Comparison of ENCODE assay signal across 27 cellular contexts in the genomic region with DNA sequence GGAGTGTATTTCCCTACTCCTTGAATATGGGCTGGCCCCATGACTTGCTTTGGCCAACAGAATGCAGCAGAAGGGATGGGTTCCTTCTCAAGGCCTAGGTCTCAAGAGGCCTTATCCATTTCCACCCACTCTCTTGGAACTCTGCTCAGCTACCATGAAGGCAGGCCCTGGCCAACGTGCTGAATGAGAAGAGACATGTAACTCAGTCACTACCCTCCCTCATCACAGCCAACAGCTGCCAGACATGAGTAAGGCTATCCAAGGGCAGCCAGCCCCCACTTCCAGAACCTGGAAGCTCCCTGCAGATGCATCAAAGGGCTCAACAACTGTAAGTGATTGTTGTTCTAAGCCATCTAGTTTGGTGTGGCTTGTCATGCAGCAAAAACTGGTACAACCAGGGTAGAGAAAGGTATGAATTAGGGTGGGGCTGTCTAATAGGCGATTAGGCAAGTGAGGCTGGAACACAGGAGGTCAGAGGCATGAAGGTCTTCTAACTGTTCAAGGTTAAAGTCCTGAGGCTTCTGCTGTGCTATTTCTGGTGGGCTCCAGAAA. TPM values are rescaled to one million over a fixed set of nuclear protein-coding genes. Genes with fewer than 3 reads are reported as not detected.
DNase-seq lines count a peak whose midpoint lies in the region; ATAC-seq, FAIRE-seq and TF ChIP-seq lines count a peak whose summit lies in the region.
"Had no signal": no experiment of that assay in that cellular context is flagged by ENCODE, and none has a peak within 500 bp of the region (broad histone marks: within the 10 kb centered on the region; RNA-seq: fewer than 3 reads in every experiment).

No MANE protein-coding gene starts in this region.

- H3K27me3 Mint-ChIP-seq in T-helper 17 cell, result peaks cover 22% of the 10 kb centered on the region

- no peak overlapping the region for H2AFZ ChIP-seq in HepG2 (ENCODE audit: low read length)

- peaks cover 2% of the 10 kb centered on the region for H3K36me3 Mint-ChIP-seq in T-helper 17 cell (ENCODE audit: low read depth)
- H3K36me3 Mint-ChIP-seq: activated naive CD4-positive, alpha-beta T cell treated with anti-CD3 and anti-CD28 coated beads, Interleukin-2, amount 10 ng/mL, durations not matched to agents 7 days and 5 days had no signal

- H3K4me3 ChIP-seq in HepG2 (replicated peaks in 1 of 3; ENCODE audit: insufficient read depth in 1 of 3, low read depth in 2 of 3, low read length in 3 of 3) (no peak overlapping the region), right lobe of liver (no peak overlapping the region)
- H3K4me3 ChIP-seq: lung, mucosa of descending colon, SK-N-MC, smooth muscle cell had no signal

- in situ Hi-C loops in HepG2 (cut with HindIII; ENCODE audit: extremely low pct_ligation_motif_present, low pct_unique_long_range_greater_than_20kb), result no loop called here

- no peak for TF ChIP-seq RAD21 in HepG2 (CRISPR knock-in tag; IDR thresholded peaks at IDR 0.05)

- H3K9ac ChIP-seq in HepG2 (ENCODE audit: insufficient read depth, low read depth, low read length), result no peak overlapping the region

- no peak for FAIRE-seq in HepG2 (lab: Jason Lieb, UNC)
- FAIRE-seq: RCC 7860 had no signal

- ATAC-seq in HepG2, result no peak
- no peak for ATAC-seq in right lobe of liver
- no peak for ATAC-seq in T-helper 17 cell
- ATAC-seq: activated CD8-positive, alpha-beta memory T cell treated with anti-CD3 and anti-CD28 coated beads, Interleukin-2, amount 10 ng/mL, durations not matched to agents 7 days and 5 days; mucosa of descending colon; psoas muscle had no signal

- H3K27me3 ChIP-seq in HepG2 (ENCODE audit: control insufficient read depth in 1 of 2, insufficient read depth in 2 of 2, low read length in 2 of 2) (no peaks in the 10 kb centered on the region), right lobe of liver (no peaks in the 10 kb centered on the region)
- H3K27me3 ChIP-seq: BE2C had no signal

- TF ChIP-seq CTCF in HepG2 (CRISPR knock-in tag; IDR thresholded peaks at IDR 0.05) (no peak), right lobe of liver (IDR thresholded peaks at IDR 0.05) (no peak)

- POLR2A ChIA-PET in HepG2 (lab: Yijun Ruan, JAX), result no interaction called here

- peaks cover 17% of the 10 kb centered on the region for H3K4me1 Mint-ChIP-seq in T-helper 17 cell

- H3K4me3 Mint-ChIP-seq in T-helper 17 cell, result peak overlapping the region; percentile 90

- BruUV-seq in HepG2 (replicated peaks; lab: Mats Ljungman, UMichigan), result no TSS peak

- no peak overlapping the region for H3K27ac ChIP-seq in HepG2 (ENCODE audit: extremely low read length, insufficient read depth, low read length)
- H3K27ac ChIP-seq in right lobe of liver, result no peak overlapping the region
- H3K27ac ChIP-seq: psoas muscle, SK-N-MC, WERI-Rb-1 had no signal

- H3K9me3 ChIP-seq in HepG2 (ENCODE audit: low read length), result no peaks in the 10 kb centered on the region
- no peaks in the 10 kb centered on the region for H3K9me3 ChIP-seq in right lobe of liver
- H3K9me3 ChIP-seq in T-helper 17 cell (ENCODE audit: control insufficient read depth, low read length, poor library complexity, severe bottlenecking), result no peaks in the 10 kb centered on the region
- H3K9me3 ChIP-seq: BE2C, mucosa of descending colon, psoas muscle had no signal

- H3K27ac Mint-ChIP-seq in T-helper 17 cell, result no peak overlapping the region
- H3K27ac Mint-ChIP-seq: activated CD4-positive, alpha-beta T cell treated with anti-CD3 and anti-CD28 coated beads, Interleukin-2, amount 10 ng/mL, durations not matched to agents 7 days and 5 days; activated CD8-positive, alpha-beta memory T cell treated with anti-CD3 and anti-CD28 coated beads, Interleukin-2, amount 10 ng/mL, durations not matched to agents 7 days and 5 days; activated naive CD4-positive, alpha-beta T cell treated with anti-CD3 and anti-CD28 coated beads, Interleukin-2, amount 10 ng/mL, durations not matched to agents 7 days and 5 days had no signal

- no peaks in the 10 kb centered on the region for H4K20me1 ChIP-seq in HepG2 (ENCODE audit: insufficient read depth, low read length)

- 31% methylated on average over 2 of the region's 2 CpGs for WGBS in HepG2 (ENCODE audit: low lambda C conversion rate)
- WGBS in right lobe of liver (ENCODE audit: insufficient coverage, low coverage, low lambda C conversion rate, missing lambda C conversion rate), result 83% methylated on average over 2 of the region's 2 CpGs

- no peaks in the 10 kb centered on the region for H3K36me3 ChIP-seq in HepG2 (replicated peaks in 1 of 2; ENCODE audit: control insufficient read depth in 1 of 2, insufficient read depth in 2 of 2, low read length in 2 of 2)
- H3K36me3 ChIP-seq in right lobe of liver, result peaks cover 0 to 3% (median 0%) of the 10 kb centered on the region in 4 donors
- H3K36me3 ChIP-seq: BE2C had no signal

- CTCF ChIA-PET in HepG2 (lab: Yijun Ruan, JAX; ENCODE audit: low intra/inter-chr PET ratio, low total read pairs), result no interaction called here

- intact Hi-C loops in HepG2 (cut with micrococcal nuclease; ENCODE audit: unreplicated experiment), result no loop called here
- intact Hi-C loops in right lobe of liver (cut with DNase I), result no loop called here

- H3K79me2 ChIP-seq in HepG2 (ENCODE audit: insufficient read depth, low read length), result no peaks in the 10 kb centered on the region

- DNase-seq in HepG2 (ENCODE audit: low spot score), result no peak
- DNase-seq in right lobe of liver, result no peak
- DNase-seq in T-helper 17 cell, result no peak
- peak; percentile 11 for DNase-seq in kidney tubule cell (ENCODE audit: low spot score)
- no peak for DNase-seq in HCEC 1CT
- DNase-seq in NCI-H2081 (lab: John Stamatoyannopoulos, UW), result no peak
- DNase-seq in putamen (ENCODE audit: low spot score), result no peak
- no peak for DNase-seq in pons (ENCODE audit: low spot score)
- DNase-seq: activated CD4-positive, alpha-beta T cell treated with anti-CD3 and anti-CD28 coated beads, Interleukin-2, amount 10 ng/mL, durations not matched to agents 7 days and 5 days; activated CD8-positive, alpha-beta memory T cell treated with anti-CD3 and anti-CD28 coated beads, Interleukin-2, amount 10 ng/mL, durations not matched to agents 7 days and 5 days; activated naive CD4-positive, alpha-beta T cell treated with anti-CD3 and anti-CD28 coated beads, Interleukin-2, amount 10 ng/mL, durations not matched to agents 7 days and 5 days; anterior cingulate cortex; BE2C; head of caudate nucleus; kidney glomerular epithelial cell; mucosa of descending colon; MV-4-11; NCI-H1694; NCI-H526 treated with DMSO at 0.1 percent for 48 hours; psoas muscle; stimulated activated CD4-positive, alpha-beta T cell treated with anti-CD3 and anti-CD28 coated beads, Interleukin-2, amount 100 ng/mL, for 24 hours; substantia nigra; WERI-Rb-1 had no signal

- no peak for TF ChIP-seq EP300 in HepG2 (IDR thresholded peaks at IDR 0.05; ENCODE audit: low read depth in 2 of 2, low read length in 2 of 2)
- TF ChIP-seq EP300 in HepG2 (CRISPR knock-in tag; IDR thresholded peaks at IDR 0.05; ENCODE audit: borderline replicate concordance), result no peak

- TF ChIP-seq POLR2A in HepG2 (IDR thresholded peaks at IDR 0.05; ENCODE audit: insufficient read depth in 1 of 2, low read depth in 2 of 2, low read length in 2 of 2) (no peak), right lobe of liver (IDR thresholded peaks at IDR 0.05) (no peak)

- H3K4me1 ChIP-seq in HepG2 (ENCODE audit: insufficient read depth, low read length) (peaks cover 24% of the 10 kb centered on the region), right lobe of liver (peaks cover 0 to 14% (median 0%) of the 10 kb centered on the region in 4 donors)
- H3K4me1 ChIP-seq: BE2C had no signal

- no peak overlapping the region for H3K4me2 ChIP-seq in HepG2 (ENCODE audit: low read depth, low read length)

RNA-seq across cellular contexts. Expression of gene RASL11A, which starts 1.4 kb away (rescaled TPM):
- 3.2 and 4.1 TPM in 2 replicates for total RNA-seq in HepG2 (2016; rRNA removed; fragmentation: Illumina TruSeq; extraction: Trizol)
- 2.2 and 3.8 TPM in 2 replicates for total RNA-seq in HepG2 (2016; cell fraction: cytosol; rRNA removed; fragmentation: Illumina TruSeq; extraction: Trizol; ENCODE audit: low read depth)
- 2.6 and 4.1 TPM in 2 replicates for total RNA-seq in HepG2 (2016; cell fraction: insoluble cytoplasmic fraction; rRNA removed; fragmentation: Illumina TruSeq; extraction: Trizol)
- total RNA-seq in HepG2 (2016; cell fraction: membrane; rRNA removed; fragmentation: Illumina TruSeq; extraction: Trizol), result 2.7 and 2.9 TPM in 2 replicates
- total RNA-seq in HepG2 (2016; cell fraction: nucleus; rRNA removed; fragmentation: Illumina TruSeq; extraction: Trizol), result 1.4 and 2.3 TPM in 2 replicates
- polyA plus RNA-seq in HepG2 (2011; rRNA removed), result 3.0 and 3.7 TPM in 2 replicates
- 2.1 and 2.8 TPM in 2 replicates for polyA plus RNA-seq in HepG2 (2011; cell fraction: cytosol; rRNA removed)
- 1.1 and 1.9 TPM in 2 replicates for polyA plus RNA-seq in HepG2 (2011; cell fraction: nucleus; rRNA removed)
- polyA plus RNA-seq in HepG2 (2012), result 1.0 and 1.2 TPM in 2 replicates
- polyA plus RNA-seq in HepG2 (2016; cell fraction: cytosol; fragmentation: Illumina TruSeq; extraction: Trizol; ENCODE audit: low read depth), result 1.3 and 2.0 TPM in 2 replicates
- 3.1 and 5.6 TPM in 2 replicates for polyA plus RNA-seq in HepG2 (2016; cell fraction: insoluble cytoplasmic fraction; fragmentation: Illumina TruSeq; extraction: Trizol; ENCODE audit: low read depth)
- polyA plus RNA-seq in HepG2 (2016; cell fraction: membrane; fragmentation: Illumina TruSeq; extraction: Trizol; ENCODE audit: low read depth), result 1.9 and 2.7 TPM in 2 replicates
- polyA plus RNA-seq in HepG2 (2016; cell fraction: nucleus; fragmentation: Illumina TruSeq; extraction: Trizol; ENCODE audit: insufficient read depth, low read depth), result 1.4 and 4.3 TPM in 2 replicates
- polyA minus RNA-seq in HepG2 (2011; rRNA and poly(A)+ RNA removed; ENCODE audit: low replicate concordance), result 9.1 and 16.5 TPM in 2 replicates
- polyA minus RNA-seq in HepG2 (2011; cell fraction: cytosol; rRNA and poly(A)+ RNA removed), result 2.8 and 5.8 TPM in 2 replicates
- 0.39 and 1.7 TPM in 2 replicates for polyA minus RNA-seq in HepG2 (2011; cell fraction: nucleus; rRNA and poly(A)+ RNA removed)
- total RNA-seq in right lobe of liver, result 10 to 100 TPM in 1 of 6 experiments, 1 to 10 TPM in 5; 4.2 to 23.4 (median 6.1) TPM
- 1 to 10 TPM in 1 of 2 donors, under 1 TPM in 1; 0.55 to 3.1 TPM for total RNA-seq in T-helper 17 cell

RNA-seq across cellular contexts. Expression of gene RPL21, which starts 17.8 kb away (rescaled TPM):
- total RNA-seq in HepG2 (2016; rRNA removed; fragmentation: Illumina TruSeq; extraction: Trizol) (1,234 and 1,660 TPM in 2 replicates), right lobe of liver (100 to 1,000 TPM; 174 to 362 (median 317) TPM), T-helper 17 cell (1,000 to 10,000 TPM; 1,938 to 2,027 TPM)
- 1,575 and 1,856 TPM in 2 replicates for total RNA-seq in HepG2 (2016; cell fraction: cytosol; rRNA removed; fragmentation: Illumina TruSeq; extraction: Trizol; ENCODE audit: low read depth)
- total RNA-seq in HepG2 (2016; cell fraction: insoluble cytoplasmic fraction; rRNA removed; fragmentation: Illumina TruSeq; extraction: Trizol), result 1,231 and 1,647 TPM in 2 replicates
- total RNA-seq in HepG2 (2016; cell fraction: membrane; rRNA removed; fragmentation: Illumina TruSeq; extraction: Trizol), result 2,364 and 2,513 TPM in 2 replicates
- total RNA-seq in HepG2 (2016; cell fraction: nucleus; rRNA removed; fragmentation: Illumina TruSeq; extraction: Trizol), result 468 and 495 TPM in 2 replicates
- 1,013 and 1,261 TPM in 2 replicates for polyA plus RNA-seq in HepG2 (2011; rRNA removed)
- polyA plus RNA-seq in HepG2 (2011; cell fraction: cytosol; rRNA removed), result 771 and 1,026 TPM in 2 replicates
- polyA plus RNA-seq in HepG2 (2011; cell fraction: nucleus; rRNA removed), result 163 and 203 TPM in 2 replicates
- 1,465 and 1,554 TPM in 2 replicates for polyA plus RNA-seq in HepG2 (2012)
- polyA plus RNA-seq in HepG2 (2016; cell fraction: cytosol; fragmentation: Illumina TruSeq; extraction: Trizol; ENCODE audit: low read depth), result 1,743 and 1,770 TPM in 2 replicates
- 1,533 and 1,679 TPM in 2 replicates for polyA plus RNA-seq in HepG2 (2016; cell fraction: insoluble cytoplasmic fraction; fragmentation: Illumina TruSeq; extraction: Trizol; ENCODE audit: low read depth)
- polyA plus RNA-seq in HepG2 (2016; cell fraction: membrane; fragmentation: Illumina TruSeq; extraction: Trizol; ENCODE audit: low read depth), result 2,158 and 2,160 TPM in 2 replicates
- 719 and 730 TPM in 2 replicates for polyA plus RNA-seq in HepG2 (2016; cell fraction: nucleus; fragmentation: Illumina TruSeq; extraction: Trizol; ENCODE audit: insufficient read depth, low read depth)
- polyA minus RNA-seq in HepG2 (2011; rRNA and poly(A)+ RNA removed; ENCODE audit: low replicate concordance), result 37.8 and 64.0 TPM in 2 replicates
- 164 and 196 TPM in 2 replicates for polyA minus RNA-seq in HepG2 (2011; cell fraction: cytosol; rRNA and poly(A)+ RNA removed)
- polyA minus RNA-seq in HepG2 (2011; cell fraction: nucleus; rRNA and poly(A)+ RNA removed), result 292 and 344 TPM in 2 replicates
